23 cellular contexts compared by ENCODE assay signal in the genomic region with DNA sequence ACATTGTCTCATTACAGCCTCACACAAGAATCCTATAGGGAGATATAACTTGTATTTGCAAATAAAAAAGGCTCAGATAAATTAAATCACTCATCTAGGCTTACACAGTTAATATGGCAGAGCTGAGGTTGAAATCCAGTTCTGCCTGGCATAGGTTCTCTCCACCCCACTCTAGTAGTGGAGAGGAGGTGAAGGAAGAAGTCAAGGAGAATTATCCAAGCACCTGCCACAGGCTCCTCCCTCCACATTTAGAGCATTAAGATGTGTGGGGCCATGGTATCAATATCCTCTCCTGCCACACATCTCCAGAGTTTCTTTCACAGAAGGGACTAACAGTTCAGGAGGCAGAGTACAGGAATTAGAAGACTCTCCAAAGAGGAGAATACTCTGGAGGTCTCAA. TPM values are rescaled to one million over a fixed set of nuclear protein-coding genes. Genes with fewer than 3 reads are reported as not detected.
"Had no signal": no experiment of that assay in that cellular context is flagged by ENCODE, and none has a peak within 500 bp of the region (broad histone marks: within the 10 kb centered on the region; RNA-seq: fewer than 3 reads in every experiment).

No MANE protein-coding gene starts in this region.

- H3K27ac ChIP-seq: foreskin keratinocyte, hepatocyte, left lung, parathyroid adenoma, right lobe of liver, transverse colon, uterus had no signal

- H3K4me1 ChIP-seq: foreskin keratinocyte, parathyroid adenoma, right lobe of liver, transverse colon, uterus had no signal

- H3K27ac Mint-ChIP-seq: activated naive CD4-positive, alpha-beta T cell treated with anti-CD3 and anti-CD28 coated beads for 36 hours; immature natural killer cell; natural killer cell treated with Interleukin-12 subunit alpha and Interleukin-12 subunit beta and Interleukin-15 and Interleukin-18, amount 100 ng/mL, for 72 hours; stimulated activated naive B cell treated with anti-CD40 and anti-IgM and Interleukin-4, amounts not matched to agents 10 μg/mL and 1 μg/mL and 100 μg/mL, for 72 hours; T-helper 17 cell had no signal

- H3K4me3 ChIP-seq: hepatocyte, left lung, right lobe of liver, smooth muscle cell, transverse colon, uterus had no signal

- H3K27me3 ChIP-seq: foreskin keratinocyte, hepatocyte, left lung, right lobe of liver, transverse colon, uterus had no signal

- H3K9me3 Mint-ChIP-seq: activated naive CD4-positive, alpha-beta T cell treated with anti-CD3 and anti-CD28 coated beads for 36 hours; activated T-cell treated with anti-CD3 and anti-CD28 coated beads, Interleukin-2, amount 50 U/mL, for 4 hours; dendritic cell treated with granulocyte-macrophage colony-stimulating factor and Interleukin-4, amounts not matched to agents 40 ng/mL and 50 ng/mL, for 4 days; immature natural killer cell; natural killer cell treated with Interleukin-12 subunit alpha and Interleukin-12 subunit beta and Interleukin-15 and Interleukin-18, amount 100 ng/mL, for 72 hours; stimulated activated naive B cell treated with anti-CD40 and anti-IgM and Interleukin-4, amounts not matched to agents 10 μg/mL and 1 μg/mL and 100 μg/mL, for 72 hours had no signal

- ATAC-seq: activated T-cell treated with anti-CD3 and anti-CD28 coated beads, Interleukin-2, amount 50 U/mL, for 4 hours; foreskin keratinocyte; natural killer cell treated with Interleukin-12 subunit alpha and Interleukin-12 subunit beta and Interleukin-15 and Interleukin-18, amount 100 ng/mL, for 72 hours; stimulated activated naive B cell treated with anti-CD40 and anti-IgM and Interleukin-4, amounts not matched to agents 10 μg/mL and 1 μg/mL and 100 μg/mL, for 72 hours; T-helper 17 cell had no signal

- H3K9me3 ChIP-seq: left lung, right lobe of liver, transverse colon, uterus had no signal

- H3K36me3 ChIP-seq: uterus had no signal

- DNase-seq: activated CD4-positive, alpha-beta T cell treated with anti-CD3 and anti-CD28 coated beads for 4 hours; activated CD4-positive, alpha-beta T cell treated with anti-CD3 and anti-CD28 coated beads, Interleukin-2, amount 50 U/mL, for 48 hours; activated CD4-positive, CD25-positive, alpha-beta regulatory T cell; activated CD8-positive, alpha-beta memory T cell treated with anti-CD3 and anti-CD28 coated beads, Interleukin-2, amount 50 U/mL, for 48 hours; activated naive CD4-positive, alpha-beta T cell treated with anti-CD3 and anti-CD28 coated beads for 36 hours; activated T-cell treated with anti-CD3 and anti-CD28 coated beads, Interleukin-2, amount 50 U/mL, for 4 hours; effector CD4-positive, alpha-beta T cell; foreskin keratinocyte; immature natural killer cell; left lung; mammary epithelial cell; midbrain; right lobe of liver; stimulated activated CD4-positive, alpha-beta T cell treated with anti-CD3 and anti-CD28 coated beads, Interleukin-15, amount 100 ng/mL, for 24 hours; stimulated activated naive B cell treated with anti-CD40 and anti-IgM and Interleukin-4, amounts not matched to agents 10 μg/mL and 1 μg/mL and 100 μg/mL, for 72 hours; T-helper 17 cell; transverse colon; uterus had no signal

- H3K4me3 Mint-ChIP-seq: activated naive CD4-positive, alpha-beta T cell treated with anti-CD3 and anti-CD28 coated beads for 36 hours; activated T-cell treated with anti-CD3 and anti-CD28 coated beads, Interleukin-2, amount 50 U/mL, for 4 hours; dendritic cell treated with granulocyte-macrophage colony-stimulating factor and Interleukin-4, amounts not matched to agents 40 ng/mL and 50 ng/mL, for 4 days; immature natural killer cell; natural killer cell treated with Interleukin-12 subunit alpha and Interleukin-12 subunit beta and Interleukin-15 and Interleukin-18, amount 100 ng/mL, for 72 hours; stimulated activated naive B cell treated with anti-CD40 and anti-IgM and Interleukin-4, amounts not matched to agents 10 μg/mL and 1 μg/mL and 100 μg/mL, for 72 hours; T-helper 17 cell had no signal

- H3K27me3 Mint-ChIP-seq: dendritic cell treated with granulocyte-macrophage colony-stimulating factor and Interleukin-4, amounts not matched to agents 40 ng/mL and 50 ng/mL, for 4 days; natural killer cell treated with Interleukin-12 subunit alpha and Interleukin-12 subunit beta and Interleukin-15 and Interleukin-18, amount 100 ng/mL, for 72 hours; stimulated activated naive B cell treated with anti-CD40 and anti-IgM and Interleukin-4, amounts not matched to agents 10 μg/mL and 1 μg/mL and 100 μg/mL, for 72 hours; T-helper 17 cell had no signal

RNA-seq across cellular contexts. Expression of a gene that starts 22.5 kb away (rescaled TPM):
- polyA plus RNA-seq: immature natural killer cell, smooth muscle cell had no signal

RNA-seq across cellular contexts. Expression of a gene that starts 56.9 kb away (rescaled TPM):
- total RNA-seq: T-helper 17 cell, transverse colon had no signal
- polyA plus RNA-seq: immature natural killer cell had no signal
